In genomic region chr12:28110329-28110728, GRCh38 we compare ENCODE assay signal across 14 cellular contexts.
DNase-seq lines count a peak whose midpoint lies in the region; ATAC-seq, FAIRE-seq and TF ChIP-seq lines count a peak whose summit lies in the region.
"Had no signal": no experiment of that assay in that cellular context is flagged by ENCODE, and none has a peak within 500 bp of the region (broad histone marks: within the 10 kb centered on the region; RNA-seq: fewer than 3 reads in every experiment).

No MANE protein-coding gene starts in this region.

- in situ Hi-C loops in GM13977 (cut with MboI; ENCODE audit: low pct_unique_long_range_greater_than_20kb, low sequenced_read_pairs, unreplicated experiment), result no loop called here

- H3K79me2 ChIP-seq in HCT116 (ENCODE audit: insufficient read depth, low read length), result no peaks in the 10 kb centered on the region
- H3K79me2 ChIP-seq: parathyroid adenoma had no signal

- no peaks in the 10 kb centered on the region for H3K9me2 ChIP-seq in HCT116 (ENCODE audit: insufficient read depth)

- no peak overlapping the region for H3K4me2 ChIP-seq in HCT116 (ENCODE audit: low read length)

- BruUV-seq in HCT116 (replicated peaks; lab: Mats Ljungman, UMichigan), result no TSS peak

- peak; percentile 52 for TF ChIP-seq RAD21 in HCT116 (IDR thresholded peaks at IDR 0.05; ENCODE audit: low read depth)

- TF ChIP-seq CTCF in HCT116 (IDR thresholded peaks at IDR 0.05 in 2 of 3, conservative IDR thresholded peaks at IDR 0.05 in 1 of 3; ENCODE audit: borderline replicate concordance in 1 of 3, insufficient read depth in 1 of 3, low read depth in 2 of 3, low read length in 2 of 3) (peak in 1 of 3 experiments; percentile 14; a peak in 1 of 6 replicates), bronchial epithelial cell (IDR thresholded peaks at IDR 0.05; ENCODE audit: insufficient read depth, low read length, severe bottlenecking) (no peak), kidney (IDR thresholded peaks at IDR 0.05; ENCODE audit: borderline replicate concordance, extremely low read depth, insufficient read depth) (no peak), GM13977 (IDR thresholded peaks at IDR 0.05; ENCODE audit: extremely low read depth, insufficient read depth, missing control alignments) (no peak)

- no peak overlapping the region for H3K9ac ChIP-seq in HCT116 (ENCODE audit: low read length)
- H3K9ac ChIP-seq in kidney (ENCODE audit: low read length in 2 of 2), result no peak overlapping the region
- H3K9ac ChIP-seq: parathyroid adenoma had no signal

- H3K36me3 ChIP-seq in HCT116 (ENCODE audit: control insufficient read depth in 1 of 2, insufficient read depth in 2 of 2, low read length in 2 of 2) (no peaks in the 10 kb centered on the region), bronchial epithelial cell (ENCODE audit: control insufficient read depth, insufficient read depth, low read length) (no peaks in the 10 kb centered on the region), kidney (ENCODE audit: control insufficient read depth in 1 of 2, insufficient read depth in 2 of 2, low read length in 2 of 2) (no peaks in the 10 kb centered on the region)
- H3K36me3 ChIP-seq: SJSA1, tibial artery had no signal

- no peak for TF ChIP-seq POLR2A in HCT116 (IDR thresholded peaks at IDR 0.05; ENCODE audit: borderline replicate concordance, extremely low read depth, insufficient read depth, insufficient read length)

- H3K27ac ChIP-seq in HCT116 (ENCODE audit: low read depth, low read length) (no peak overlapping the region), kidney (ENCODE audit: low read depth in 2 of 2, low read length in 2 of 2) (no peak overlapping the region)
- H3K27ac ChIP-seq: parathyroid adenoma, SJSA1, tibial artery had no signal

- H2AFZ ChIP-seq in HCT116 (ENCODE audit: low read depth, low read length, poor library complexity, severe bottlenecking), result no peak overlapping the region
- H2AFZ ChIP-seq: parathyroid adenoma had no signal

- POLR2A ChIA-PET in HCT116 (lab: Charles Lee), result interaction anchor here (0.7 to 1.6 kb wide), 2 partner anchors 20 to 89 kb away, joined by 3 to 4 read pairs; no protein-coding TSS in a partner anchor

- H3K4me1 ChIP-seq in HCT116 (ENCODE audit: control insufficient read depth in 1 of 2, insufficient read depth in 2 of 2, low read length in 2 of 2) (no peaks in the 10 kb centered on the region), kidney (ENCODE audit: control insufficient read depth in 1 of 2, insufficient read depth in 1 of 2, low read depth in 1 of 2, low read length in 2 of 2) (no peaks in the 10 kb centered on the region)
- H3K4me1 ChIP-seq: parathyroid adenoma, tibial artery had no signal

- RAD21 ChIA-PET in HCT116 (lab: Charles Lee; ENCODE audit: low non-redundant PET in 1 of 2, low total read pairs in 2 of 2, uncharacterized antibody in 2 of 2, unreplicated experiment in 2 of 2), result interaction anchor here in 1 of 2 experiments (0.8 kb wide), 1 partner anchor 61 kb away, joined by 3 read pairs; no protein-coding TSS in a partner anchor

- CTCF ChIA-PET in HCT116 (lab: Charles Lee), result interaction anchor here (0.7 to 1.4 kb wide), 3 partner anchors 20 to 762 kb away, joined by 3 to 4 read pairs (median 3); no protein-coding TSS in a partner anchor

- H3K9me3 ChIP-seq in HCT116 (ENCODE audit: control insufficient read depth in 1 of 2, insufficient read depth in 1 of 2, low read depth in 1 of 2, low read length in 2 of 2) (no peaks in the 10 kb centered on the region), kidney (ENCODE audit: control insufficient read depth in 1 of 2, low read length in 2 of 2) (no peaks in the 10 kb centered on the region)
- H3K9me3 ChIP-seq: SJSA1, tibial artery had no signal

- H3K27me3 ChIP-seq in HCT116 (ENCODE audit: insufficient read depth, low read length) (no peaks in the 10 kb centered on the region), bronchial epithelial cell (ENCODE audit: control insufficient read depth, insufficient read depth, low read length) (no peaks in the 10 kb centered on the region)
- H3K27me3 ChIP-seq: SJSA1, tibial artery had no signal

- FAIRE-seq in bronchial epithelial cell (lab: Jason Lieb, UNC), result no peak
- FAIRE-seq in kidney (lab: Jason Lieb, UNC), result no peak
- FAIRE-seq: D721Med, TTC549 had no signal

- ATAC-seq in HCT116 (peak; percentile 38; the same call in 1 of the 2 replicates), left colon (peak; percentile 58), GM18909 (IDR thresholded peaks at IDR 0.05; ENCODE audit: poor library complexity, unreplicated experiment) (no peak)

- H4K20me1 ChIP-seq in HCT116 (ENCODE audit: insufficient read depth), result no peaks in the 10 kb centered on the region

- intact Hi-C loops in HCT116 (cut with micrococcal nuclease) (no loop called here), left colon (cut with DNase I, micrococcal nuclease) (no loop called here), kidney (cut with DNase I) (no loop called here)

- H3K4me3 ChIP-seq in HCT116 (replicated peaks in 1 of 2; ENCODE audit: low read depth in 1 of 2, low read length in 2 of 2) (no peak overlapping the region), bronchial epithelial cell (ENCODE audit: low read depth, low read length) (no peak overlapping the region), kidney (ENCODE audit: low read length in 2 of 2) (no peak overlapping the region)
- H3K4me3 ChIP-seq: SJSA1, tibial artery had no signal

- DNase-seq in HCT116 (ENCODE audit: low read depth, low spot score) (no peak), OCI-M1 (lab: John Stamatoyannopoulos, UW) (peak; percentile 80), bronchial epithelial cell (ENCODE audit: low read depth) (peak; percentile 56), left colon (no peak), kidney (no peak), GM13977 (ENCODE audit: low spot score) (no peak), HK-2 (ENCODE audit: unreplicated experiment) (no peak)
- DNase-seq: NCI-H1417, tibial artery had no signal

TF ChIP-seq in HCT116, 20 proteins besides CTCF, POLR2A, EP300 and RAD21:
- TF ChIP-seq TCF7L2 (IDR thresholded peaks at IDR 0.05; ENCODE audit: borderline replicate concordance, extremely low read depth, insufficient read depth, insufficient read length) (no peak), ZFX (IDR thresholded peaks at IDR 0.05) (no peak), CEBPB (IDR thresholded peaks at IDR 0.05; ENCODE audit: low read depth) (no peak), EGR1 (IDR thresholded peaks at IDR 0.05; ENCODE audit: low read depth) (no peak), YY1 (IDR thresholded peaks at IDR 0.05; ENCODE audit: extremely low read depth, insufficient replicate concordance, low read depth, low read length) (no peak), SIN3A (IDR thresholded peaks at IDR 0.05; ENCODE audit: low read depth) (no peak), ZNF274 (IDR thresholded peaks at IDR 0.05; ENCODE audit: low read depth, low read length) (no peak), REST (IDR thresholded peaks at IDR 0.05; ENCODE audit: low read depth) (no peak), ELF1 (IDR thresholded peaks at IDR 0.05; ENCODE audit: borderline replicate concordance, low read depth) (no peak)

Comparison
In these comparisons a context has a peak if more than half of its experiments do, and no peak if none do; other contexts are left out.
1. DNase-seq: peak in OCI-M1 (single experiment) and bronchial epithelial cell (single experiment); none in HCT116 (single experiment), left colon (0 of 2), kidney (single experiment), GM13977 (single experiment) and HK-2 (single experiment).